ENCODE assay signal across 34 cellular contexts in the genomic region with DNA sequence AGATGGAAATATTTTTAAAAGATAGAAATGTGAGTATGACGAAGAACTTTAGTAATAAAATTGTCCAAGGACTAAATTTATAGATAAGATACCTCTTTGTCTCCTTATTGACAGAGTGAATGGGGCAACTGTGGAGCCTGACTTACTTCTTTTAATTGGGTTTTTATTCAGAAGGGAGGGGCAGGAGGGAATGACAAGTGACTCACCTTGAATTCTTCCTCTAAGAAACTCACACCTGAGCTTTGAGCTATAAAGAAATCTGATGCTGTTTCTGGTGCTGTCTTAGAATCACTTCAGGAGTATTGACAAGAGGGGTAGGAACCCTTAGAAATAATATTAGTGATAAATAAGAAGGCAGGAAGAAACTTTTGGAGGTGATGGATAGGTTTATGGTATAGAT. TPM values are rescaled to one million over a fixed set of nuclear protein-coding genes. Genes with fewer than 3 reads are reported as not detected.
"Had no signal": no experiment of that assay in that cellular context is flagged by ENCODE, and none has a peak within 500 bp of the region (broad histone marks: within the 10 kb centered on the region; RNA-seq: fewer than 3 reads in every experiment).

No MANE protein-coding gene starts in this region.

- DNase-seq: activated CD4-positive, alpha-beta memory T cell treated with anti-CD3 and anti-CD28 coated beads for 36 hours; activated CD4-positive, alpha-beta T cell treated with anti-CD3 and anti-CD28 coated beads, Interleukin-2, amount 10 ng/mL, durations not matched to agents 24 days and 14 days; activated CD4-positive, CD25-positive, alpha-beta regulatory T cell treated with anti-CD3 and anti-CD28 coated beads, Interleukin-2, amount 50 U/mL, for 72 hours; activated CD8-positive, alpha-beta memory T cell treated with anti-CD3 and anti-CD28 coated beads, Interleukin-2, amount 50 U/mL, for 4 hours; activated effector memory CD4-positive, alpha-beta T cell treated with anti-CD3 and anti-CD28 coated beads, Interleukin-2, amount 50 U/mL, for 16 hours; activated naive CD4-positive, alpha-beta T cell treated with anti-CD3 and anti-CD28 coated beads for 36 hours; activated naive CD8-positive, alpha-beta T cell treated with anti-CD3 and anti-CD28 coated beads for 36 hours; activated T-cell treated with anti-CD3 and anti-CD28 coated beads, Interleukin-2, amount 50 U/mL, for 1 hour; dermis blood vessel endothelial cell; effector CD4-positive, alpha-beta T cell; erythroblast; hippocampal formation; kidney; lower lobe of right lung; mesendoderm; stimulated activated CD4-positive, alpha-beta T cell treated with anti-CD3 and anti-CD28 coated beads, Interleukin-1b, Interleukin-23, amount 100 ng/mL, for 48 hours; stimulated activated CD4-positive, alpha-beta T cell treated with anti-CD3 and anti-CD28 coated beads, Interleukin-4, amount 100 ng/mL, for 4 hours; stimulated activated CD8-positive, alpha-beta memory T cell treated with anti-CD3 and anti-CD28 coated beads, Interleukin-4, amount 100 ng/mL, for 48 hours; stimulated activated naive CD8-positive, alpha-beta T cell treated with anti-CD3 and anti-CD28 coated beads, Interleukin-15, amount 100 ng/mL, for 72 hours; substantia nigra; SW 1271; T-helper 9 cell; upper lobe of left lung had no signal

- FAIRE-seq: kidney had no signal

- H3K27ac ChIP-seq: ascending aorta, gastroesophageal sphincter, lower lobe of right lung, skin epidermis, upper lobe of left lung had no signal

- ATAC-seq: gastroesophageal sphincter; lower lobe of right lung; natural killer cell treated with Interleukin-12 subunit alpha and Interleukin-12 subunit beta and Interleukin-15 and Interleukin-18, amount 100 ng/mL, for 72 hours; sciatic nerve; stimulated activated memory B cell treated with anti-CD40 and anti-IgM and Interleukin-4, amounts not matched to agents 10 μg/mL and 1 μg/mL and 100 μg/mL, for 72 hours; stimulated activated naive CD8-positive, alpha-beta T cell treated with anti-CD3 and anti-CD28 coated beads, Interleukin-15, amount 100 ng/mL, for 72 hours had no signal

- H3K4me3 ChIP-seq: gastroesophageal sphincter, lower lobe of right lung, skin epidermis, upper lobe of left lung had no signal

- H3K4me1 ChIP-seq: ascending aorta, lower lobe of right lung, upper lobe of left lung had no signal

- H3K36me3 ChIP-seq: ascending aorta, gastroesophageal sphincter, lower lobe of right lung, upper lobe of left lung had no signal

- H3K9me3 ChIP-seq: ascending aorta, gastroesophageal sphincter, lower lobe of right lung, upper lobe of left lung had no signal

- H3K27me3 ChIP-seq: ascending aorta, gastroesophageal sphincter, upper lobe of left lung had no signal

RNA-seq across cellular contexts. Expression of a gene that starts 1.0 kb away (rescaled TPM):
- total RNA-seq: activated CD4-positive, alpha-beta memory T cell treated with anti-CD3 and anti-CD28 coated beads for 36 hours; activated CD4-positive, alpha-beta T cell treated with anti-CD3 and anti-CD28 coated beads, Interleukin-2, amount 10 ng/mL, durations not matched to agents 24 days and 14 days; activated CD8-positive, alpha-beta memory T cell treated with anti-CD3 and anti-CD28 coated beads for 36 hours; activated naive CD4-positive, alpha-beta T cell treated with anti-CD3 and anti-CD28 coated beads for 36 hours; activated naive CD8-positive, alpha-beta T cell treated with anti-CD3 and anti-CD28 coated beads for 36 hours; activated T-helper 1 cell treated with anti-CD3 and anti-CD28 coated beads, Interleukin-12 subunit alpha, Interleukin-12 subunit beta, Interleukin-2, Interleukin-4 antibody, amounts not matched to agents 30 ng/mL and 10 ng/mL and 1 ng/mL, durations not matched to agents 14 hours and 24 hours and 36 hours; cardiac septum; gastroesophageal sphincter; lower lobe of right lung; myocyte; natural killer cell treated with Interleukin-12 subunit alpha and Interleukin-12 subunit beta and Interleukin-15 and Interleukin-18, amount 100 ng/mL, for 72 hours; omental fat pad had no signal
